8 cellular contexts compared by ENCODE assay signal in genomic region chr22:21000215-21000986, GRCh38. TPM values are rescaled to one million over a fixed set of nuclear protein-coding genes. Genes with fewer than 3 reads are reported as not detected.
DNase-seq lines count a peak whose midpoint lies in the region; ATAC-seq and TF ChIP-seq lines count a peak whose summit lies in the region.

No MANE protein-coding gene starts in this region.

- H3K36me3 ChIP-seq in H7 (replicated peaks; ENCODE audit: control insufficient read depth, insufficient read depth, low read length) (peaks cover 4% of the 10 kb centered on the region), skeletal muscle satellite cell (ENCODE audit: insufficient read depth, low read length) (peaks cover 30% of the 10 kb centered on the region)

- DNase-seq in H7: no peak
- no peak for DNase-seq in fibroblast of mammary gland (ENCODE audit: low read depth)
- no peak for DNase-seq in HEK293T (ENCODE audit: extremely low spot score)
- DNase-seq in HK-2 (ENCODE audit: unreplicated experiment): no peak

- no peaks in the 10 kb centered on the region for H3K27me3 ChIP-seq in H7 (ENCODE audit: control insufficient read depth, insufficient read depth, low read length)
- H3K27me3 ChIP-seq in skeletal muscle satellite cell (ENCODE audit: control insufficient read depth, insufficient read depth, low read length): no peaks in the 10 kb centered on the region

- H3K4me1 ChIP-seq in skeletal muscle satellite cell (ENCODE audit: control insufficient read depth, insufficient read depth, low read length): peaks cover 25% of the 10 kb centered on the region

- ATAC-seq in SK-N-SH treated with all-trans-retinoic acid at 6 μM for 48 hours (no peak; the same call in 2 of the 3 replicates), HG03196 (IDR thresholded peaks at IDR 0.05; ENCODE audit: unreplicated experiment) (no peak), GM18868 (IDR thresholded peaks at IDR 0.05; ENCODE audit: unreplicated experiment) (no peak)

- no peak for TF ChIP-seq CTCF in fibroblast of mammary gland (conservative IDR thresholded peaks at IDR 0.05; ENCODE audit: control insufficient read depth, insufficient read depth, low read depth, low read length)

- H3K4me3 ChIP-seq in H7 (ENCODE audit: insufficient read depth, low read depth, low read length): peak overlapping the region; percentile 86; the same call in 1 of the 2 replicates
- H3K4me3 ChIP-seq in fibroblast of mammary gland (ENCODE audit: control insufficient read depth, low read depth, low read length): peak overlapping the region; percentile 85
- peak overlapping the region; percentile 79 for H3K4me3 ChIP-seq in skeletal muscle satellite cell (ENCODE audit: low read length)

- peak overlapping the region; percentile 94 for H3K4me2 ChIP-seq in skeletal muscle satellite cell (ENCODE audit: low read length)

- POLR2A ChIA-PET in HEK293T (lab: Yijun Ruan, JAX): interaction anchor here (0.7 to 8.9 kb wide), 7 partner anchors 11 to 104 kb away, joined by 3 to 121 read pairs (median 3); partner anchors contain the start of genes LZTR1 and P2RX6

- no peaks in the 10 kb centered on the region for H3K9me3 ChIP-seq in skeletal muscle satellite cell (replicated peaks; ENCODE audit: low read length)

- H3K9ac ChIP-seq in skeletal muscle satellite cell (ENCODE audit: low read depth, low read length): peak overlapping the region; percentile 90

- CTCF ChIA-PET in HEK293T (lab: Yijun Ruan, JAX): interaction anchor here (0.7 to 1.0 kb wide), 2 partner anchors 18 to 115 kb away, joined by 3 to 6 read pairs; no protein-coding TSS in a partner anchor

TF ChIP-seq in SK-N-SH treated with all-trans-retinoic acid at 6 μM for 48 hours, 23 proteins besides CTCF, POLR2A, EP300 and RAD21:
- TF ChIP-seq OSR1 (CRISPR knock-in tag; IDR thresholded peaks at IDR 0.05): no peak
- 0 out of 2 replicates have a peak, but pooled peaks have one; percentile 11 for TF ChIP-seq ZNF70 (CRISPR knock-in tag; IDR thresholded peaks at IDR 0.05)

TF ChIP-seq in HEK293T, 16 proteins besides CTCF, POLR2A, EP300 and RAD21:
- no peak for TF ChIP-seq TARDBP (IDR thresholded peaks at IDR 0.05)
- no peak for TF ChIP-seq CTBP1 (IDR thresholded peaks at IDR 0.05; ENCODE audit: borderline replicate concordance)
- TF ChIP-seq LEF1 (IDR thresholded peaks at IDR 0.05; ENCODE audit: borderline replicate concordance): no peak
- TF ChIP-seq SP1 (IDR thresholded peaks at IDR 0.05): no peak
- no peak for TF ChIP-seq BHLHE40 (IDR thresholded peaks at IDR 0.05; ENCODE audit: borderline replicate concordance)
- TF ChIP-seq NFRKB (IDR thresholded peaks at IDR 0.05): no peak
- no peak for TF ChIP-seq SUZ12 (IDR thresholded peaks at IDR 0.05)
- TF ChIP-seq FOXA1 (IDR thresholded peaks at IDR 0.05): no peak
- TF ChIP-seq FOXK2 (IDR thresholded peaks at IDR 0.05): no peak
- TF ChIP-seq HDGF (IDR thresholded peaks at IDR 0.05; ENCODE audit: borderline replicate concordance): no peak
- no peak for TF ChIP-seq ELF4 (IDR thresholded peaks at IDR 0.05)

RNA-seq across cellular contexts. Expression of gene THAP7, which starts 1.5 kb away (rescaled TPM):
- total RNA-seq in H7 (2014; rRNA removed; shearing (Covaris generic)): 42.7 and 49.1 TPM in 2 replicates
- 14.2 and 19.9 TPM in 2 replicates for total RNA-seq in skeletal muscle satellite cell (2012; rRNA removed)

RNA-seq across cellular contexts. Expression of gene P2RX6, which starts 14.6 kb away (rescaled TPM):
- total RNA-seq in H7 (2014; rRNA removed; shearing (Covaris generic)): 0.26 and 0.31 TPM in 2 replicates
- 0.25 and 1.3 TPM in 2 replicates for total RNA-seq in skeletal muscle satellite cell (2012; rRNA removed)

RNA-seq across cellular contexts. Expression of gene LZTR1, which starts 18.3 kb away (rescaled TPM):
- total RNA-seq in H7 (2014; rRNA removed; shearing (Covaris generic)): 28.3 and 34.0 TPM in 2 replicates
- 37.3 and 45.4 TPM in 2 replicates for total RNA-seq in skeletal muscle satellite cell (2012; rRNA removed)

RNA-seq across cellular contexts. Expression of gene SLC7A4, which starts 32.0 kb away (rescaled TPM):
- not detected in 2 replicates for total RNA-seq in H7 (2014; rRNA removed; shearing (Covaris generic))
- total RNA-seq in skeletal muscle satellite cell (2012; rRNA removed): 0.44 TPM in 1 of 2 replicates, not detected in the other

RNA-seq across cellular contexts. Expression of gene AIFM3, which starts 33.3 kb away (rescaled TPM):
- total RNA-seq in H7 (2014; rRNA removed; shearing (Covaris generic)): 0.38 and 1.5 TPM in 2 replicates
- total RNA-seq in skeletal muscle satellite cell (2012; rRNA removed): 0.22 and 0.76 TPM in 2 replicates
